Comparison of ENCODE assay signal across 8 cellular contexts in the genomic region with DNA sequence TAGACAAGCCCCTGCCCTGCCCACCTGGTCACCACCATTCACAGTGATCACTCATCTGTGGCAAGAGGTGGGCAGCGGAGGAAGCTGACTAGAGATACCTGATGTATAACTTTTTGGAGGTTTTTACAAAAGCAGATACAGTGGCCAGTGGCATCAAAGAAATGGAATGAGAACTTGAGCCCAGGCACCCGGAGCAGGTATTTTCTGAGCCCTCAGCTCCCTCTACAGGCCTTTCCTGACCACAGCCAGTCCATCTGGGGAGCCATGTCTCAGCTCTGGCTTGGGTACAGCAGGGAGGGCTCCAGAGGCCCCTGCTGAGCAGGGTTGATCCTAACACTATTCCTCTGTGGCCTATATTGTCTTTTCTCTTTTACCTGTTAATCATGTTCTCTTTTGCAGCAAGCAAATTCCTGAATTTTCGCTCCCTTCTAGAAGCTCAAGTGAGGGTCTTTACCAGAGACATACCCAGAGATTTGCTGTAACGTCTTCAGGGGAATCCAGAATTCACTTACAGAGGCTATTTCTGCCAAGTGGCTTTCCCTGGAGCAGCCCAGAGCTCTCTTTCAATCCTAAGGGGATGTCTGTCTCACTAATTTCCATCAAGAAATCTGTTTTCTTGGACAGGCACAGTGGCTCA. TPM values are rescaled to one million over a fixed set of nuclear protein-coding genes. Genes with fewer than 3 reads are reported as not detected.
DNase-seq lines count a peak whose midpoint lies in the region; ATAC-seq and TF ChIP-seq lines count a peak whose summit lies in the region.

No MANE protein-coding gene starts in this region.

- H2BK15ac ChIP-seq in IMR-90 (ENCODE audit: low read depth, low read length) = no peak overlapping the region

- H3K18ac ChIP-seq in IMR-90 (ENCODE audit: low read depth, low read length) = no peak overlapping the region

- peaks cover 5% of the 10 kb centered on the region for H3K36me3 ChIP-seq in IMR-90 (ENCODE audit: control insufficient read depth, insufficient read depth, low read length)

- H3K9ac ChIP-seq in IMR-90 (ENCODE audit: low read depth, low read length) = no peak overlapping the region

- no peak overlapping the region for H3K4me3 ChIP-seq in IMR-90 (ENCODE audit: insufficient read depth, low read depth, low read length)

- H2BK20ac ChIP-seq in IMR-90 (ENCODE audit: low read depth, low read length) = no peak overlapping the region; the same call in 1 of the 2 replicates

- H2BK120ac ChIP-seq in IMR-90 (ENCODE audit: low read depth, low read length) = peak overlapping the region; percentile 57

- BruUV-seq in IMR-90 (replicated peaks; lab: Mats Ljungman, UMichigan) = no TSS peak

- CTCF ChIA-PET in IMR-90 (lab: Yijun Ruan, JAX) = interaction anchor here (0.6 to 2.9 kb wide), 10 partner anchors 9 to 389 kb away, joined by 3 to 22 read pairs (median 4); no protein-coding TSS in a partner anchor
- CTCF ChIA-PET in RWPE1 (lab: Yijun Ruan, JAX) = interaction anchor here (0.6 to 2.5 kb wide), 12 partner anchors 9 to 789 kb away, joined by 3 to 14 read pairs (median 5); no protein-coding TSS in a partner anchor

- dilution Hi-C loops in IMR-90 (cut with HindIII; ENCODE audit: low sequenced_read_pairs, unreplicated experiment) = no loop called here

- in situ Hi-C loops in IMR-90 (cut with MboI; ENCODE audit: low sequenced_read_pairs) = loop anchor here (5.0 kb wide), 2 partner anchors 94 to 184 kb away; no protein-coding TSS in a partner anchor

- H3K27me3 ChIP-seq in IMR-90 (ENCODE audit: control insufficient read depth, insufficient read depth, low read length) = no peaks in the 10 kb centered on the region

- intact Hi-C loops in IMR-90 (cut with micrococcal nuclease) = loop anchor here (1.0 kb wide), 4 partner anchors 91 to 183 kb away; no protein-coding TSS in a partner anchor

- H3K9me3 ChIP-seq in IMR-90 (ENCODE audit: control insufficient read depth, insufficient read depth, low read length) = no peaks in the 10 kb centered on the region

- H4K8ac ChIP-seq in IMR-90 (ENCODE audit: low read depth in 2 of 2, low read length in 2 of 2) = no peak overlapping the region

- peaks cover 5% of the 10 kb centered on the region; the same call in 1 of the 2 replicates for H4K20me1 ChIP-seq in IMR-90 (ENCODE audit: insufficient read depth, low read length)

- peaks cover 3% of the 10 kb centered on the region for H3K4me1 ChIP-seq in IMR-90 (ENCODE audit: control insufficient read depth, insufficient read depth, low read length)

- H3K56ac ChIP-seq in IMR-90 (ENCODE audit: extremely low read depth, insufficient read depth, low read length) = no peak overlapping the region

- TF ChIP-seq CTCF in IMR-90 (conservative IDR thresholded peaks at IDR 0.05; ENCODE audit: low read depth, low read length) = peak; percentile 81
- TF ChIP-seq CTCF in RWPE1 (conservative IDR thresholded peaks at IDR 0.05; ENCODE audit: low read depth) = peak; percentile 66

- H3K4me2 ChIP-seq in IMR-90 (ENCODE audit: low read depth, low read length) = no peak overlapping the region

- H4K5ac ChIP-seq in IMR-90 (ENCODE audit: low read depth, low read length) = peak overlapping the region; percentile 11; the same call in 1 of the 2 replicates

- peak overlapping the region; percentile 8 for H2BK5ac ChIP-seq in IMR-90 (ENCODE audit: low read depth, low read length, poor library complexity, severe bottlenecking)

- no peak overlapping the region for H2AFZ ChIP-seq in IMR-90 (replicated peaks; ENCODE audit: low read length, poor library complexity)

- TF ChIP-seq RAD21 in IMR-90 (IDR thresholded peaks at IDR 0.05; ENCODE audit: low read length) = peak; percentile 82

- no peaks in the 10 kb centered on the region; a peak in 2 of 4 replicates for H3K79me1 ChIP-seq in IMR-90 (ENCODE audit: low read depth in 1 of 2, low read length in 2 of 2)

- H3K27ac ChIP-seq in IMR-90 (ENCODE audit: insufficient read depth, low read length) = no peak overlapping the region
- H3K27ac ChIP-seq in RWPE1 = peak overlapping the region; percentile 11

- ATAC-seq in IMR-90 (ENCODE audit: low read depth) = peak; percentile 81
- no peak for ATAC-seq in GM21390 (IDR thresholded peaks at IDR 0.05; ENCODE audit: unreplicated experiment)
- no peak for ATAC-seq in HG02623 (IDR thresholded peaks at IDR 0.05; ENCODE audit: unreplicated experiment)

- no peak overlapping the region for H2AK5ac ChIP-seq in IMR-90 (ENCODE audit: low read depth, low read length)

- H4K91ac ChIP-seq in IMR-90 (ENCODE audit: insufficient read depth, low read depth, low read length) = peak overlapping the region; percentile 57; the same call in 1 of the 2 replicates

- WGBS in IMR-90 (ENCODE audit: extremely low coverage in 2 of 2, insufficient read length in 1 of 2), 2 experiments = 43% methylated on average over 2 of the region's 4 CpGs; no CpG with 5 or more reads in 1 of the 2 experiments

- POLR2A ChIA-PET in IMR-90 (lab: Charles Lee; ENCODE audit: unreplicated experiment) = no interaction called here
- POLR2A ChIA-PET in RWPE1 (lab: Yijun Ruan, JAX; ENCODE audit: low non-redundant PET) = interaction anchor here (0.6 kb wide), 1 partner anchor 37 kb away, joined by 12 read pairs; no protein-coding TSS in a partner anchor

- no peak overlapping the region for H3K23ac ChIP-seq in IMR-90 (ENCODE audit: low read depth, low read length)

- peak overlapping the region; percentile 59 for H2AK9ac ChIP-seq in IMR-90 (replicated peaks; ENCODE audit: low read depth, low read length, poor library complexity)

- DNase-seq in activated CD4-positive, alpha-beta T cell treated with anti-CD3 and anti-CD28 coated beads for 48 hours = peak; percentile 38
- no peak for DNase-seq in activated CD4-positive, alpha-beta T cell treated with anti-CD3 and anti-CD28 coated beads, Interleukin-2, amount 50 U/mL, for 1 hour
- DNase-seq in IMR-90 (peak; percentile 68), RWPE1 (ENCODE audit: low spot score) (peak; percentile 62), epidermal melanocyte (ENCODE audit: insufficient read length, low spot score) (peak; percentile 69), mucosa of gallbladder (ENCODE audit: low spot score) (peak; percentile 49)

- TF ChIP-seq POLR2A in IMR-90 (IDR thresholded peaks at IDR 0.05; ENCODE audit: low read depth, low read length) = no peak

- no peaks in the 10 kb centered on the region; the same call in 1 of the 2 replicates for H3K9me1 ChIP-seq in IMR-90 (ENCODE audit: insufficient read depth, low read length)

- H3K14ac ChIP-seq in IMR-90 (replicated peaks; ENCODE audit: low read depth, low read length) = no peak overlapping the region; the same call in 1 of the 2 replicates

- H3K4ac ChIP-seq in IMR-90 (ENCODE audit: low read depth, low read length) = peak overlapping the region; percentile 62; the same call in 1 of the 2 replicates

TF ChIP-seq in IMR-90, 13 proteins besides CTCF, POLR2A, EP300 and RAD21:
- TF ChIP-seq FOS (IDR thresholded peaks at IDR 0.05; ENCODE audit: low read depth, low read length) = no peak
- no peak for TF ChIP-seq BHLHE40 (IDR thresholded peaks at IDR 0.05; ENCODE audit: low read depth, low read length)
- TF ChIP-seq, protein P1, sequence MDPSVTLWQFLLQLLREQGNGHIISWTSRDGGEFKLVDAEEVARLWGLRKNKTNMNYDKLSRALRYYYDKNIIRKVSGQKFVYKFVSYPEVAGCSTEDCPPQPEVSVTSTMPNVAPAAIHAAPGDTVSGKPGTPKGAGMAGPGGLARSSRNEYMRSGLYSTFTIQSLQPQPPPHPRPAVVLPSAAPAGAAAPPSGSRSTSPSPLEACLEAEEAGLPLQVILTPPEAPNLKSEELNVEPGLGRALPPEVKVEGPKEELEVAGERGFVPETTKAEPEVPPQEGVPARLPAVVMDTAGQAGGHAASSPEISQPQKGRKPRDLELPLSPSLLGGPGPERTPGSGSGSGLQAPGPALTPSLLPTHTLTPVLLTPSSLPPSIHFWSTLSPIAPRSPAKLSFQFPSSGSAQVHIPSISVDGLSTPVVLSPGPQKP (IDR thresholded peaks at IDR 0.05; ENCODE audit: borderline replicate concordance, low read depth, low read length) = no peak
- no peak for TF ChIP-seq RFX5 (IDR thresholded peaks at IDR 0.05; ENCODE audit: low read depth, low read length)
- TF ChIP-seq SMC3 (IDR thresholded peaks at IDR 0.05; ENCODE audit: low read depth, low read length) = peak; percentile 75
- TF ChIP-seq RCOR1 (IDR thresholded peaks at IDR 0.05; ENCODE audit: insufficient replicate concordance, low read length) = no peak

RNA-seq across cellular contexts. Expression of a gene that starts 27.3 kb away (rescaled TPM):
- total RNA-seq in IMR-90 (2012; rRNA removed) (2.2 and 2.7 TPM in 2 replicates), mucosa of gallbladder (8.3 TPM)
- polyA plus RNA-seq in IMR-90 (2012; rRNA removed) = 1.7 and 1.8 TPM in 2 replicates
- 1.4 TPM in 2 replicates for polyA plus RNA-seq in IMR-90 (2012; cell fraction: cytosol; rRNA removed)
- 2.8 and 3.5 TPM in 2 replicates for polyA plus RNA-seq in IMR-90 (2012; cell fraction: nucleus; rRNA removed; ENCODE audit: low replicate concordance)

RNA-seq across cellular contexts. Expression of a gene that starts 32.2 kb away (rescaled TPM):
- total RNA-seq in IMR-90 (2012; rRNA removed) = 0.18 TPM in 1 of 2 replicates, not detected in the other
- polyA plus RNA-seq in IMR-90 (2012; rRNA removed) = 0.03 TPM in 1 of 2 replicates, not detected in the other
- 0.05 TPM in 1 of 2 replicates, not detected in the other for polyA plus RNA-seq in IMR-90 (2012; cell fraction: cytosol; rRNA removed)
- polyA plus RNA-seq in IMR-90 (2012; cell fraction: nucleus; rRNA removed; ENCODE audit: low replicate concordance) = 0.34 and 0.55 TPM in 2 replicates
- 8.8 TPM for total RNA-seq in mucosa of gallbladder
